ENCODE assay signal across 19 cellular contexts in the genomic region with DNA sequence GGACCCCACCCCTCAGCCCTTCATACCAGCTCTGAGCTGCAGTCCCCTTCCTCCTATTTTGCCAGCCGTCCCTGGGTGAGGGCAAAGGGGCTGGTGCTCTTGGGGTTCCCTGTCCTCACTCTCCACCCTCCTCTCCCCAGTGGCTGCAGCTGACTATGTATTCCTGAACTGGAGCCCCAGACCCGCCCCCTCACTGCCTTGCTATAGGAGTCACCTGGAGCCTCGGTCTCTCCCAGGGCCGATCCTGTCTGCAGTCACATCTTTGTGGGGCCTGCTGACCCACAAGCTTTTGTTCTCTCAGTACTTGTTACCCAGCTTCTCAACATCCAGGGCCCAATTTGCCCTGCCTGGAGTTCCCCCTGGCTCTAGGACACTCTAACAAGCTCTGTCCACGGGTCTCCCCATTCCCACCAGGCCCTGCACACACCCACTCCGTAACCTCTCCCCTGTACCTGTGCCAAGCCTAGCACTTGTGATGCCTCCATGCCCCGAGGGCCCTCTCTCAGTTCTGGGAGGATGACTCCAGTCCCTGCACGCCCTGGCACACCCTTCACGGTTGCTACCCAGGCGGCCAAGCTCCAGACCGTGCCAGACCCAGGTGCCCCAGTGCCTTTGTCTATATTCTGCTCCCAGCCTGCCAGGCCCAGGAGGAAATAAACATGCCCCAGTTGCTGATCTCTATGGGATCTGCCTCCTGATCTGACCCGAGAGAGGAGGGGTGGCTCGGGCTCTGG. TPM values are rescaled to one million over a fixed set of nuclear protein-coding genes. Genes with fewer than 3 reads are reported as not detected.
DNase-seq lines count a peak whose midpoint lies in the region; ATAC-seq and TF ChIP-seq lines count a peak whose summit lies in the region.
"Had no signal": no experiment of that assay in that cellular context is flagged by ENCODE, and none has a peak within 500 bp of the region (broad histone marks: within the 10 kb centered on the region; RNA-seq: fewer than 3 reads in every experiment).

No MANE protein-coding gene starts in this region.

- no peak for TF ChIP-seq POLR2A in transverse colon (IDR thresholded peaks at IDR 0.05)

- peak overlapping the region; percentile 99 to 100 for H3K27ac ChIP-seq in ascending aorta
- no peak overlapping the region for H3K27ac ChIP-seq in right cardiac atrium (ENCODE audit: low read length)
- H3K27ac ChIP-seq in transverse colon, result no peak overlapping the region

- H3K36me3 ChIP-seq in ascending aorta (peaks cover 55 to 58% of the 10 kb centered on the region in 2 donors), transverse colon (peaks cover 0 to 45% (median 20%) of the 10 kb centered on the region in 4 donors)

- no peaks in the 10 kb centered on the region for H3K27me3 Mint-ChIP-seq in Calu3 (ENCODE audit: unreplicated experiment)
- H3K27me3 Mint-ChIP-seq: naive B cell; stimulated activated naive B cell treated with anti-CD40 and anti-IgM and Interleukin-4, amounts not matched to agents 10 μg/mL and 1 μg/mL and 100 μg/mL, for 72 hours had no signal

- TSS peak; percentile 72 for BruUV-seq in Calu3 (replicated peaks; lab: Mats Ljungman, UMichigan)

- peaks cover 70% of the 10 kb centered on the region for H3K36me3 Mint-ChIP-seq in Calu3 (ENCODE audit: insufficient read depth, unreplicated experiment)

- peaks cover 4 to 17% of the 10 kb centered on the region in 2 donors for H3K4me1 ChIP-seq in ascending aorta
- H3K4me1 ChIP-seq in right cardiac atrium (ENCODE audit: control insufficient read depth, insufficient read depth, low read length), result peaks cover 3% of the 10 kb centered on the region
- H3K4me1 ChIP-seq in transverse colon, result peaks cover 0 to 4% (median 4%) of the 10 kb centered on the region in 4 donors

- CTCF ChIA-PET in Calu3 (lab: Charles Lee), result no interaction called here

- DNase-seq in Calu3, result no peak
- no peak for DNase-seq in ascending aorta (ENCODE audit: low spot score in 2 of 2)
- DNase-seq in right cardiac atrium, result peak in 2 of 3 donors; percentile 64 to 72
- no peak for DNase-seq in head of caudate nucleus
- DNase-seq in transverse colon, result no peak
- no peak for DNase-seq in NCI-H2107 treated with DMSO at 0.1 percent for 48 hours (lab: John Stamatoyannopoulos, UW; ENCODE audit: unreplicated experiment)
- DNase-seq: activated T-cell treated with anti-CD3 and anti-CD28 coated beads, Interleukin-2, amount 50 U/mL, for 1 hour; AML-193; amygdala; DMS153; naive B cell; NCI-H1105; NCI-H510A; OCI-M1; stimulated activated CD4-positive, alpha-beta T cell treated with anti-CD3 and anti-CD28 coated beads, Interleukin-4, amount 100 ng/mL, for 1 hour; stimulated activated naive B cell treated with anti-CD40 and anti-IgM and Interleukin-4, amounts not matched to agents 10 μg/mL and 1 μg/mL and 100 μg/mL, for 72 hours; T-helper 1 cell had no signal

- WGBS in right cardiac atrium, result 69% methylated on average over 13 of the region's 13 CpGs
- WGBS in transverse colon (ENCODE audit: low coverage in 1 of 2), 2 donors, result 81 to 100% methylated on average over 1 to 13 of the region's 13 CpGs

- H3K4me3 Mint-ChIP-seq in Calu3 (ENCODE audit: low read depth, unreplicated experiment), result no peak overlapping the region
- H3K4me3 Mint-ChIP-seq: stimulated activated naive B cell treated with anti-CD40 and anti-IgM and Interleukin-4, amounts not matched to agents 10 μg/mL and 1 μg/mL and 100 μg/mL, for 72 hours had no signal

- TF ChIP-seq CTCF in Calu3 (IDR thresholded peaks at IDR 0.05; ENCODE audit: unreplicated experiment) (no peak), ascending aorta (IDR thresholded peaks at IDR 0.05) (no peak), transverse colon (IDR thresholded peaks at IDR 0.05) (no peak)

- no peak for ATAC-seq in right cardiac atrium
- ATAC-seq: stimulated activated naive B cell treated with anti-CD40 and anti-IgM and Interleukin-4, amounts not matched to agents 10 μg/mL and 1 μg/mL and 100 μg/mL, for 72 hours had no signal

- H3K9me3 Mint-ChIP-seq in Calu3 (ENCODE audit: low read depth, unreplicated experiment), result no peaks in the 10 kb centered on the region
- H3K9me3 Mint-ChIP-seq: naive B cell; stimulated activated naive B cell treated with anti-CD40 and anti-IgM and Interleukin-4, amounts not matched to agents 10 μg/mL and 1 μg/mL and 100 μg/mL, for 72 hours had no signal

- H3K27me3 ChIP-seq in ascending aorta, result no peaks in the 10 kb centered on the region
- no peaks in the 10 kb centered on the region for H3K27me3 ChIP-seq in right cardiac atrium (ENCODE audit: control insufficient read depth, insufficient read depth)
- no peaks in the 10 kb centered on the region for H3K27me3 ChIP-seq in transverse colon

- in situ Hi-C loops in transverse colon (cut with MboI; ENCODE audit: low pct_ligation_motif_present in 1 of 4, low pct_unique_long_range_greater_than_20kb in 1 of 4, low sequenced_read_pairs in 3 of 4), result no loop called here

- H3K4me3 ChIP-seq in ascending aorta (no peak overlapping the region), right cardiac atrium (ENCODE audit: low read length) (no peak overlapping the region), transverse colon (no peak overlapping the region)

- H3K9me3 ChIP-seq in ascending aorta, result no peaks in the 10 kb centered on the region
- H3K9me3 ChIP-seq in right cardiac atrium (ENCODE audit: control insufficient read depth, low read length), result no peaks in the 10 kb centered on the region
- no peaks in the 10 kb centered on the region for H3K9me3 ChIP-seq in transverse colon

- H3K4me1 Mint-ChIP-seq in Calu3 (ENCODE audit: low read depth, unreplicated experiment), result no peaks in the 10 kb centered on the region

- H3K27ac Mint-ChIP-seq in Calu3 (ENCODE audit: unreplicated experiment), result no peak overlapping the region
- H3K27ac Mint-ChIP-seq: stimulated activated naive B cell treated with anti-CD40 and anti-IgM and Interleukin-4, amounts not matched to agents 10 μg/mL and 1 μg/mL and 100 μg/mL, for 72 hours had no signal

- intact Hi-C loops in Calu3 (cut with micrococcal nuclease; ENCODE audit: unreplicated experiment), result no loop called here
- intact Hi-C loops in ascending aorta (cut with DNase I), result loop anchor here (5.0 kb wide), 1 partner anchor 393 kb away; a partner anchor contains a TSS
- intact Hi-C loops in right cardiac atrium (cut with DNase I), result no loop called here
- intact Hi-C loops in head of caudate nucleus (cut with DNase I), result no loop called here
- intact Hi-C loops in transverse colon (cut with DNase I; ENCODE audit: low total_unique reads), result no loop called here

- no peak for TF ChIP-seq EP300 in transverse colon (IDR thresholded peaks at IDR 0.05; ENCODE audit: low read depth)

RNA-seq across cellular contexts. Expression of a gene that starts 2.4 kb away (rescaled TPM):
- total RNA-seq in Calu3 (2022) (not detected in 2 replicates), ascending aorta (51.2 TPM), right cardiac atrium (1,000 to 10,000 TPM; 1,675 to 2,458 (median 2,091) TPM), transverse colon (10 to 100 TPM in 2 of 4 donors, 1 to 10 TPM in 1, not detected in 1; 7.8 to 26.3 (median 11.7) TPM)
- 1,566 TPM for polyA plus RNA-seq in right cardiac atrium

RNA-seq across cellular contexts. Expression of a gene that starts 10.0 kb away (rescaled TPM):
- total RNA-seq in Calu3 (2022), result 823 and 894 TPM in 2 replicates
- total RNA-seq in ascending aorta, result 168 TPM
- total RNA-seq in right cardiac atrium, result 100 to 1,000 TPM; 542 to 668 (median 632) TPM
- 726 TPM for polyA plus RNA-seq in right cardiac atrium
- total RNA-seq in transverse colon, result 100 to 1,000 TPM; 222 to 304 (median 248) TPM

RNA-seq across cellular contexts. Expression of a gene that starts 34.6 kb away (rescaled TPM):
- 204 and 210 TPM in 2 replicates for total RNA-seq in Calu3 (2022)
- total RNA-seq in ascending aorta, result 129 TPM
- total RNA-seq in right cardiac atrium, result 10 to 100 TPM; 76.8 to 99.7 (median 80.3) TPM
- polyA plus RNA-seq in right cardiac atrium, result 101 TPM
- total RNA-seq in transverse colon, result 100 to 1,000 TPM in 2 of 4 donors, 10 to 100 TPM in 2; 82.4 to 175 (median 134) TPM

RNA-seq across cellular contexts. Expression of a gene that starts 35.2 kb away (rescaled TPM):
- 91.6 and 92.2 TPM in 2 replicates for total RNA-seq in Calu3 (2022)
- total RNA-seq in ascending aorta, result 21.0 TPM
- total RNA-seq in right cardiac atrium, result 100 to 1,000 TPM in 3 of 4 donors, 10 to 100 TPM in 1; 96.6 to 140 (median 122) TPM
- polyA plus RNA-seq in right cardiac atrium, result 121 TPM
- 10 to 100 TPM in 3 of 4 donors, not detected in 1; 15.1 to 44.9 (median 44.0) TPM for total RNA-seq in transverse colon

RNA-seq across cellular contexts. Expression of a gene that starts 38.9 kb away (rescaled TPM):
- total RNA-seq in Calu3 (2022) (not detected in 2 replicates), ascending aorta (not detected), right cardiac atrium (not detected), transverse colon (not detected)
- not detected for polyA plus RNA-seq in right cardiac atrium
- total RNA-seq: kidney epithelial cell, renal cortical epithelial cell had no signal

Comparison
In these comparisons a context has a peak if more than half of its experiments do, and no peak if none do; other contexts are left out.
1. DNase-seq: peak in right cardiac atrium (2 of 3); none in Calu3 (single experiment), ascending aorta (0 of 2), head of caudate nucleus (0 of 42), transverse colon (single experiment) and NCI-H2107 treated with DMSO at 0.1 percent for 48 hours (single experiment).
2. H3K27ac ChIP-seq: peak in ascending aorta (2 of 2); none in right cardiac atrium (single experiment) and transverse colon (0 of 4).
3. RNA of a gene that starts 2.4 kb away (total RNA-seq): 1,675 to 2,458 TPM in right cardiac atrium; 51.2 TPM in ascending aorta (single experiment), 7.8 to 26.3 TPM in transverse colon and not detected in Calu3; every median in the first group is over 10 times any median in the second.